1 cellular context compared by ENCODE assay signal in the genomic region with DNA sequence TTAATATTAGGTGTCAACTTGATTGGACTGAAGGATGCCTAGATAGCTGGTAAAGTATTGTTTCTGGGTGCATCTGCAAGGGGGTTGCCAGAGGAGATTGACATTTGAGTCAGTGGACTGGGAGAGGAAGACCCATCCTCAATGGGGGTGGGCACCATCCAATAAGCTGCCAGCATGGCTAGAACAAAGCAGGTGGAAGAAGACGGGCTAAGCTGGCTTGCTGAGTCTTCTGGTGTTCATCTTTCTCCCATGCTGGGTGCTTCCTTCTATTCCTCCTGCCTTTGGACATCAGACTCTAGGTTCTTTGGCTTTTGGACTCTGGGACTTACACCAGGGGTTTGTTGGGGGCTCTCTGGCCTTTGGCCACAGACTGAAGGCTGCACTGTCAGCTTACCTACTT.
TF ChIP-seq lines count a peak whose summit lies in the region.

No MANE protein-coding gene starts in this region.

TF ChIP-seq in H1, 55 proteins besides CTCF, POLR2A, EP300 and RAD21:
- TF ChIP-seq SUZ12 (IDR thresholded peaks at IDR 0.05; ENCODE audit: low read length) (no peak), POLR2AphosphoS5 (IDR thresholded peaks at IDR 0.05; ENCODE audit: low read depth, low read length) (peak; percentile 70; the same call in 1 of the 2 replicates)
